In genomic region chr5:84568171-84568570, GRCh38 we compare ENCODE assay signal across 17 cellular contexts.
"Had no signal": no experiment of that assay in that cellular context is flagged by ENCODE, and none has a peak within 500 bp of the region (broad histone marks: within the 10 kb centered on the region; RNA-seq: fewer than 3 reads in every experiment).

No MANE protein-coding gene starts in this region.

- H3K4me1 ChIP-seq: psoas muscle, right lobe of liver had no signal

- DNase-seq: activated CD4-positive, alpha-beta T cell treated with anti-CD3 and anti-CD28 coated beads, Interleukin-2, amount 50 U/mL, for 1 hour; activated naive CD4-positive, alpha-beta T cell treated with anti-CD3 and anti-CD28 coated beads for 36 hours; activated naive CD8-positive, alpha-beta T cell treated with anti-CD3 and anti-CD28 coated beads, Interleukin-2, amount 50 U/mL, for 24 hours; left ventricle myocardium superior; mesenchymal stem cell; nephron progenitor cell; psoas muscle; right lobe of liver; stimulated activated CD4-positive, alpha-beta T cell treated with anti-CD3 and anti-CD28 coated beads, Interleukin-4, amount 100 ng/mL, for 4 hours; stimulated activated CD8-positive, alpha-beta memory T cell treated with anti-CD3 and anti-CD28 coated beads, Interleukin-4, amount 100 ng/mL, for 48 hours; stimulated activated naive CD8-positive, alpha-beta T cell treated with anti-CD3 and anti-CD28 coated beads, Interleukin-15, Interleukin-2, amounts not matched to agents 100 U/mL and 50 U/mL, for 24 hours; SW 1271 had no signal

- H3K4me2 ChIP-seq: hepatocyte, smooth muscle cell had no signal

- H2AFZ ChIP-seq: hepatocyte had no signal

- H3K4me3 ChIP-seq: hepatocyte, psoas muscle, right lobe of liver, smooth muscle cell had no signal

- H3K27ac Mint-ChIP-seq: activated naive CD4-positive, alpha-beta T cell treated with anti-CD3 and anti-CD28 coated beads for 36 hours; activated naive CD8-positive, alpha-beta T cell treated with anti-CD3 and anti-CD28 coated beads, Interleukin-2, amount 50 U/mL, for 24 hours; activated T-helper 2 cell treated with anti-CD3 and anti-CD28 coated beads, Interferon-gamma antibody, Interleukin-2, Interleukin-4, amounts not matched to agents 10 μg/mL and 5 μg/mL and 100 μg/mL, durations not matched to agents 14 hours and 24 hours and 36 hours; nephron progenitor cell had no signal

- H3K27me3 ChIP-seq: hepatocyte, right lobe of liver had no signal

- ATAC-seq: activated naive CD8-positive, alpha-beta T cell treated with anti-CD3 and anti-CD28 coated beads, Interleukin-2, amount 50 U/mL, for 24 hours; esophagus mucosa; left ventricle myocardium superior; psoas muscle; right lobe of liver; stimulated activated naive CD8-positive, alpha-beta T cell treated with anti-CD3 and anti-CD28 coated beads, Interleukin-15, Interleukin-2, amounts not matched to agents 100 U/mL and 50 U/mL, for 24 hours had no signal

- H3K36me3 ChIP-seq: right lobe of liver had no signal

- H3K4me1 Mint-ChIP-seq: activated naive CD8-positive, alpha-beta T cell treated with anti-CD3 and anti-CD28 coated beads, Interleukin-2, amount 50 U/mL, for 24 hours; nephron progenitor cell had no signal

- FAIRE-seq: astrocyte had no signal

- H3K27me3 Mint-ChIP-seq: activated naive CD8-positive, alpha-beta T cell treated with anti-CD3 and anti-CD28 coated beads, Interleukin-2, amount 50 U/mL, for 24 hours had no signal

- H3K79me2 ChIP-seq: hepatocyte had no signal

- H3K9me3 ChIP-seq: psoas muscle, right lobe of liver had no signal

- H3K4me3 Mint-ChIP-seq: activated naive CD4-positive, alpha-beta T cell treated with anti-CD3 and anti-CD28 coated beads for 36 hours; activated naive CD8-positive, alpha-beta T cell treated with anti-CD3 and anti-CD28 coated beads, Interleukin-2, amount 50 U/mL, for 24 hours; nephron progenitor cell had no signal

- H3K27ac ChIP-seq: hepatocyte, psoas muscle, right lobe of liver had no signal

- H3K9me3 Mint-ChIP-seq: activated T-helper 2 cell treated with anti-CD3 and anti-CD28 coated beads, Interferon-gamma antibody, Interleukin-2, Interleukin-4, amounts not matched to agents 10 μg/mL and 5 μg/mL and 100 μg/mL, durations not matched to agents 14 hours and 24 hours and 36 hours; nephron progenitor cell had no signal
